In the genomic region with DNA sequence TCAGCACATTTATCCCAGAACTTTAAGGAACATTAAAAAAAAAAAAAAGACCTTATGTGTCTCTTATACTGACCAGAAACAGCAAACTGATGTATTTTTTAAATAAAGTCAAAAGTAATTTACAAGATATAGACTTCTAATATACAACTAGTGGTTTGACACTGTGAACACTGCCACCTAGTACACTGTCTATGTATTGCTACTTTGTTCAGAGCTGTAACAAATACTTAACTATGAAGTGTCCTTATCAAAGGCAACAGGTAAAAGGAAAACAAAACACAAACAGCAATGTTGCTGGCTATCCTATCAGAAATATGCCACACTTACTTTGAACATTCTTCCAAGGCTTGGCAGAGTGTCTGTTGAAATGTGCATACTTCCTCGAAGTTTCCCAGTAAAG, we compare ENCODE assay signal across 9 cellular contexts.
A peak's percentile ranks its signal among the peaks of the same experiment; 100 is the strongest.
DNase-seq lines count a peak whose midpoint lies in the region; ATAC-seq and TF ChIP-seq lines count a peak whose summit lies in the region.
"Had no signal": no experiment of that assay in that cellular context is flagged by ENCODE, and none has a peak within 500 bp of the region (broad histone marks: within the 10 kb centered on the region; RNA-seq: fewer than 3 reads in every experiment).

No MANE protein-coding gene starts in this region.

- H3K27me3 ChIP-seq in dorsolateral prefrontal cortex = peaks cover 0 to 61% (median 8%) of the 10 kb centered on the region in 45 donors

- no peaks in the 10 kb centered on the region for H3K9me3 Mint-ChIP-seq in type B pancreatic cell
- H3K9me3 Mint-ChIP-seq: IgD-negative memory B cell had no signal

- no peaks in the 10 kb centered on the region for H3K36me3 Mint-ChIP-seq in type B pancreatic cell
- H3K36me3 Mint-ChIP-seq: IgD-negative memory B cell had no signal

- H3K4me1 Mint-ChIP-seq in type B pancreatic cell (ENCODE audit: unreplicated experiment) = no peaks in the 10 kb centered on the region

- no peak overlapping the region for H3K27ac Mint-ChIP-seq in type B pancreatic cell
- H3K27ac Mint-ChIP-seq: IgD-negative memory B cell had no signal

- H3K27ac ChIP-seq in dorsolateral prefrontal cortex = no peak overlapping the region

- no peaks in the 10 kb centered on the region for H3K27me3 Mint-ChIP-seq in type B pancreatic cell
- H3K27me3 Mint-ChIP-seq: IgD-negative memory B cell had no signal

- intact Hi-C loops in Right ventricle myocardium superior (cut with DNase I) (loop anchor here (10.0 kb wide), 1 partner anchor 206 kb away; no protein-coding TSS in a partner anchor), left cardiac atrium (cut with DNase I) (no loop called here), dorsolateral prefrontal cortex (cut with DNase I) (no loop called here)

- no peak overlapping the region for H3K4me3 ChIP-seq in dorsolateral prefrontal cortex

- peak in 36 of 56 donors; percentile 7 to 50 (median 29) for TF ChIP-seq CTCF in dorsolateral prefrontal cortex (IDR thresholded peaks at IDR 0.05 in 54 of 56, conservative IDR thresholded peaks at IDR 0.05 in 2 of 56; ENCODE audit: low read depth in 1 of 56, partially characterized antibody in 56 of 56)
- peak; percentile 66 for TF ChIP-seq CTCF in type B pancreatic cell (conservative IDR thresholded peaks at IDR 0.05)

- DNase-seq in Right ventricle myocardium superior (no peak), left cardiac atrium (no peak), M059J (ENCODE audit: low read depth) (peak; percentile 27), dorsolateral prefrontal cortex (no peak), type B pancreatic cell (ENCODE audit: extremely low spot score, unreplicated experiment) (no peak), GM03348 (ENCODE audit: low spot score) (no peak), cerebellar cortex (ENCODE audit: low spot score) (no peak), SKM-1 (lab: John Stamatoyannopoulos, UW; ENCODE audit: unreplicated experiment) (no peak)

- no peak overlapping the region for H3K4me3 Mint-ChIP-seq in type B pancreatic cell

- ATAC-seq in Right ventricle myocardium superior (ENCODE audit: poor library complexity) = peak; percentile 48
- ATAC-seq in left cardiac atrium = no peak
